ENCODE assay signal across 1 cellular context in the genomic region with DNA sequence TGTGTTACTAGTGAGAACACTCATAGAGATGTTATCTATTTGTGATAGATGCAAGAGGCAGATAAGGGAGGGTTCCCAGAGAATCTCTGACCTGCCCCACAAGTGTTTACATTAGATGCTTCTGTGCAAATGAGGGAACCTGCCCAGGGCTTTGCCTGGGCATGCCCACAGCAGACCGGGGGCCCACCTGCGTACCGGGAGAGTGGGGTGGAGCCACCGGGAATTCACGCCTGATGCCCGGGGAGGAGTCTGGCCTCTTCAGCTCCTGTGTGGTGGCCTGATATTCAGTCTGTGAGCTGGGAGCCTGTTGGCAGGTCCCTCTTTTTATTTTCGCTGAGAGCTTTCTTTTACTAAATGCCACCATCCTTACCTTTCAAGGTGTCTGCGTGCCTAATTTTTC.
TF ChIP-seq lines count a peak whose summit lies in the region.

No MANE protein-coding gene starts in this region.

TF ChIP-seq in WTC11, 78 proteins besides CTCF, POLR2A, EP300 and RAD21 (continued from another document):
- TF ChIP-seq GTF2I (CRISPR knock-in tag; conservative IDR thresholded peaks at IDR 0.05) (no peak), TCF7 (CRISPR knock-in tag; IDR thresholded peaks at IDR 0.05; ENCODE audit: low read depth) (no peak), FOXK1 (CRISPR knock-in tag; IDR thresholded peaks at IDR 0.05) (no peak), FOXP4 (CRISPR knock-in tag; IDR thresholded peaks at IDR 0.05) (no peak), ESRRA (CRISPR knock-in tag; IDR thresholded peaks at IDR 0.05; ENCODE audit: borderline replicate concordance) (no peak)
- TF ChIP-seq, protein P1, sequence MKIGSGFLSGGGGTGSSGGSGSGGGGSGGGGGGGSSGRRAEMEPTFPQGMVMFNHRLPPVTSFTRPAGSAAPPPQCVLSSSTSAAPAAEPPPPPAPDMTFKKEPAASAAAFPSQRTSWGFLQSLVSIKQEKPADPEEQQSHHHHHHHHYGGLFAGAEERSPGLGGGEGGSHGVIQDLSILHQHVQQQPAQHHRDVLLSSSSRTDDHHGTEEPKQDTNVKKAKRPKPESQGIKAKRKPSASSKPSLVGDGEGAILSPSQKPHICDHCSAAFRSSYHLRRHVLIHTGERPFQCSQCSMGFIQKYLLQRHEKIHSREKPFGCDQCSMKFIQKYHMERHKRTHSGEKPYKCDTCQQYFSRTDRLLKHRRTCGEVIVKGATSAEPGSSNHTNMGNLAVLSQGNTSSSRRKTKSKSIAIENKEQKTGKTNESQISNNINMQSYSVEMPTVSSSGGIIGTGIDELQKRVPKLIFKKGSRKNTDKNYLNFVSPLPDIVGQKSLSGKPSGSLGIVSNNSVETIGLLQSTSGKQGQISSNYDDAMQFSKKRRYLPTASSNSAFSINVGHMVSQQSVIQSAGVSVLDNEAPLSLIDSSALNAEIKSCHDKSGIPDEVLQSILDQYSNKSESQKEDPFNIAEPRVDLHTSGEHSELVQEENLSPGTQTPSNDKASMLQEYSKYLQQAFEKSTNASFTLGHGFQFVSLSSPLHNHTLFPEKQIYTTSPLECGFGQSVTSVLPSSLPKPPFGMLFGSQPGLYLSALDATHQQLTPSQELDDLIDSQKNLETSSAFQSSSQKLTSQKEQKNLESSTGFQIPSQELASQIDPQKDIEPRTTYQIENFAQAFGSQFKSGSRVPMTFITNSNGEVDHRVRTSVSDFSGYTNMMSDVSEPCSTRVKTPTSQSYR (CRISPR knock-in tag; IDR thresholded peaks at IDR 0.05), result no peak
